Comparison of ENCODE assay signal across 23 cellular contexts in the genomic region with DNA sequence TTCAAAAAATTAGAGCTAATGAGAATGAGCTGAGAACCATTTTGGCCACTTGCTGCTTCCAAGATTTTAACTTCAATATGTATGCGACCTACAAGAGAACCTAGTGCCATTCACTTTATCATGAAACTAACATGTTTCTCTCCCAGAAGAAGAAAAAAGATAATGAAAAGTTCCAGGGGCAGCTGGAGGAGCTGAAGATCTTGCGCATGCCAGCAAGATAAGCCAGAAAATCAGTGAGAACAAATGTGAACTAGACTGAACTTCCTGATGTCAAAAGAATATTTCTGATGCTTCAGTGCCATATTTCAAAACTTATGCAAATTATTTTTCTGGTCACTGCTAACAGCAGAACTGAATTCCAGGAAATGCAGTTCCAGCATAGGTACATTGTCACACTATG.
"Had no signal": no experiment of that assay in that cellular context is flagged by ENCODE, and none has a peak within 500 bp of the region (broad histone marks: within the 10 kb centered on the region; RNA-seq: fewer than 3 reads in every experiment).

No MANE protein-coding gene starts in this region.

- H3K27me3 ChIP-seq: brain microvascular endothelial cell, cardiac muscle cell, SJCRH30 had no signal

- H3K36me3 ChIP-seq: brain microvascular endothelial cell, cardiac muscle cell, SJCRH30 had no signal

- DNase-seq: activated CD4-positive, alpha-beta memory T cell treated with anti-CD3 and anti-CD28 coated beads, Interleukin-2, amount 10 ng/mL, durations not matched to agents 7 days and 5 days; activated CD4-positive, alpha-beta T cell treated with anti-CD3 and anti-CD28 coated beads, Interleukin-2, amount 50 U/mL, for 1 hour; activated CD4-positive, CD25-positive, alpha-beta regulatory T cell; activated gamma-delta T cell; activated naive CD4-positive, alpha-beta T cell treated with anti-CD3 and anti-CD28 coated beads for 36 hours; activated T-cell treated with anti-CD3 and anti-CD28 coated beads for 4 hours; activated T-cell treated with anti-CD3 and anti-CD28 coated beads, Interleukin-2, amount 50 U/mL, for 48 hours; brain microvascular endothelial cell; IMR-90; KG1; NCI-H1105 treated with DMSO at 0.1 percent for 48 hours; NCI-H1436 treated with DMSO at 0.1 percent for 48 hours; NCI-H187; NCI-H2081 treated with DMSO at 0.1 percent for 48 hours; NCI-H446 treated with DMSO at 0.1 percent for 48 hours; NCI-H524 treated with DMSO at 0.1 percent for 48 hours; RPMI8226; SJCRH30; SK-N-SH had no signal

- H3K9ac ChIP-seq: SK-N-SH had no signal

- H3K4me3 ChIP-seq: cardiac muscle cell, SJCRH30 had no signal

- H3K9me3 ChIP-seq: SJCRH30, SK-N-SH had no signal

- H3K27ac ChIP-seq: brain microvascular endothelial cell, cardiac muscle cell, SJCRH30 had no signal

- H3K4me1 ChIP-seq: SJCRH30 had no signal

- ATAC-seq: activated T-helper 17 cell treated with anti-CD3 and anti-CD28 coated beads, Interleukin-2, amount 50 U/mL, for 72 hours; Panc1; Right ventricle myocardium inferior had no signal
